29 cellular contexts compared by ENCODE assay signal in the genomic region with DNA sequence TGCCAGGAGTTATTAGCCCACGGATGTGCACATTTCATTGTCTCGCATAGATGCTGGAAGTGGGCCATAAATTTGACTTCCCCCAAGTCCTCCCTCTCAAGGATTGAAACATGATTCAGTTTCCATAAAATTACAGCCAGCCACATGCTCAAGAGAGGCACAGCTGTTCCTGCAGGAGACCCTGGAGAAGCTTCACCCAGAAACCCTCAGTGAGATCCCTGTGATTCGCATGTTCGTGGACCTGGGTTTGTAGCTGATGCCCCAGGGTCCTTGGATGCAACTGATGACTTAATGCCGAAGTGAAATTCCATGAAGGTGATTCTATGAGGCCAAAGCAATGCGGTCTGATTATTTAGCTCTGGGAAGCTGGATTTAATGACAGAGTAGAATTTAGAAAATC. TPM values are rescaled to one million over a fixed set of nuclear protein-coding genes. Genes with fewer than 3 reads are reported as not detected.
DNase-seq lines count a peak whose midpoint lies in the region; ATAC-seq, FAIRE-seq and TF ChIP-seq lines count a peak whose summit lies in the region.
"Had no signal": no experiment of that assay in that cellular context is flagged by ENCODE, and none has a peak within 500 bp of the region (broad histone marks: within the 10 kb centered on the region; RNA-seq: fewer than 3 reads in every experiment).

No MANE protein-coding gene starts in this region.

- no peak overlapping the region for H3K4me3 Mint-ChIP-seq in CD4-positive, alpha-beta memory T cell
- H3K4me3 Mint-ChIP-seq in neural progenitor cell = no peak overlapping the region
- H3K4me3 Mint-ChIP-seq: activated CD8-positive, alpha-beta T cell treated with anti-CD3 and anti-CD28 coated beads for 36 hours; CD8-positive, alpha-beta T cell; memory B cell; natural killer cell; stimulated activated naive CD8-positive, alpha-beta T cell treated with anti-CD3 and anti-CD28 coated beads, Interleukin-15, amount 100 ng/mL, for 72 hours had no signal

- ATAC-seq in A549 = peak; percentile 47 to 67; a peak in 3 of 6 replicates
- ATAC-seq: activated CD8-positive, alpha-beta T cell treated with anti-CD3 and anti-CD28 coated beads for 36 hours; activated naive CD4-positive, alpha-beta T cell treated with anti-CD3 and anti-CD28 coated beads, Interleukin-2, amount 50 U/mL, for 72 hours; body of pancreas; CD8-positive, alpha-beta T cell; foreskin keratinocyte; HepG2; natural killer cell; stimulated activated naive CD8-positive, alpha-beta T cell treated with anti-CD3 and anti-CD28 coated beads, Interleukin-15, amount 100 ng/mL, for 72 hours; upper lobe of right lung had no signal

- no peak for FAIRE-seq in A549 (lab: Jason Lieb, UNC)
- FAIRE-seq: HepG2, keratinocyte had no signal

- H3K9ac ChIP-seq in neural progenitor cell = no peak overlapping the region

- no peak overlapping the region for H3K27ac ChIP-seq in A549
- H3K27ac ChIP-seq in CD4-positive, alpha-beta memory T cell (ENCODE audit: low read depth, low read length) = no peak overlapping the region
- no peak overlapping the region for H3K27ac ChIP-seq in neural progenitor cell
- H3K27ac ChIP-seq: body of pancreas, foreskin keratinocyte, skin epidermis, upper lobe of right lung had no signal

- H3K4me3 ChIP-seq in A549 = no peak overlapping the region
- H3K4me3 ChIP-seq in fibroblast of the aortic adventitia (ENCODE audit: low read depth, low read length) = no peak overlapping the region
- no peak overlapping the region for H3K4me3 ChIP-seq in CD4-positive, alpha-beta memory T cell (ENCODE audit: low read length in 2 of 2)
- no peak overlapping the region for H3K4me3 ChIP-seq in neural progenitor cell
- H3K4me3 ChIP-seq: body of pancreas, skin epidermis, upper lobe of right lung had no signal

- CTCF ChIA-PET in A549 (lab: Yijun Ruan, JAX) = interaction anchor here (0.9 kb wide), 1 partner anchor 33 kb away, joined by 4 read pairs; no protein-coding TSS in a partner anchor
- CTCF ChIA-PET in CD4-positive, alpha-beta memory T cell (lab: Charles Lee; ENCODE audit: partially characterized antibody) = interaction anchor here (0.9 kb wide), 1 partner anchor 14 kb away, joined by 3 read pairs; no protein-coding TSS in a partner anchor

- WGBS in A549 (ENCODE audit: missing lambda C conversion rate) = 34% methylated on average over 6 of the region's 6 CpGs

- DNase-seq in A549 (ENCODE audit: low read depth in 1 of 2, low spot score in 1 of 2) = peak in 1 of 2 experiments; percentile 23
- peak; percentile 74 for DNase-seq in ELR (ENCODE audit: low read depth)
- DNase-seq in NCI-H2171 treated with DMSO at 0.1 percent for 48 hours (lab: John Stamatoyannopoulos, UW) = peak; percentile 55
- DNase-seq in fibroblast of the aortic adventitia (ENCODE audit: low read depth) = peak; percentile 5
- no peak for DNase-seq in CD4-positive, alpha-beta memory T cell
- no peak for DNase-seq in NCI-H2081 (lab: John Stamatoyannopoulos, UW)
- DNase-seq in OCI-M1 (lab: John Stamatoyannopoulos, UW) = no peak
- no peak for DNase-seq in neural progenitor cell (ENCODE audit: low spot score)
- DNase-seq: activated CD8-positive, alpha-beta T cell treated with anti-CD3 and anti-CD28 coated beads for 36 hours; activated T-cell treated with anti-CD3 and anti-CD28 coated beads, Interleukin-2, amount 50 U/mL, for 48 hours; body of pancreas; CD8-positive, alpha-beta T cell; GOT3; hippocampal formation; natural killer cell; NCI-H446; NK-92 treated with Interleukin-12 subunit alpha and Interleukin-12 subunit beta, amount 100 ng/mL, for 24 hours; posterior cingulate gyrus; RPMI8226; stimulated activated naive CD8-positive, alpha-beta T cell treated with anti-CD3 and anti-CD28 coated beads, Interleukin-15, amount 100 ng/mL, for 72 hours; T-helper 9 cell; upper lobe of right lung had no signal

- no peaks in the 10 kb centered on the region for H3K36me3 ChIP-seq in CD4-positive, alpha-beta memory T cell (ENCODE audit: insufficient read depth, low read length)
- no peaks in the 10 kb centered on the region for H3K36me3 ChIP-seq in neural progenitor cell
- H3K36me3 ChIP-seq: upper lobe of right lung had no signal

- H3K27me3 Mint-ChIP-seq in CD4-positive, alpha-beta memory T cell = no peaks in the 10 kb centered on the region
- no peaks in the 10 kb centered on the region for H3K27me3 Mint-ChIP-seq in neural progenitor cell (ENCODE audit: insufficient read depth, low read depth)
- H3K27me3 Mint-ChIP-seq: activated CD8-positive, alpha-beta T cell treated with anti-CD3 and anti-CD28 coated beads for 36 hours; memory B cell; stimulated activated naive CD8-positive, alpha-beta T cell treated with anti-CD3 and anti-CD28 coated beads, Interleukin-15, amount 100 ng/mL, for 72 hours had no signal

- POLR2A ChIA-PET in A549 (lab: Yijun Ruan, JAX) = no interaction called here
- POLR2A ChIA-PET in CD4-positive, alpha-beta memory T cell (lab: Charles Lee; ENCODE audit: partially characterized antibody) = no interaction called here

- TF ChIP-seq CTCF in A549 (IDR thresholded peaks at IDR 0.05) (no peak), fibroblast of the aortic adventitia (IDR thresholded peaks at IDR 0.05; ENCODE audit: insufficient read depth, low read length) (no peak), neural progenitor cell (IDR thresholded peaks at IDR 0.05) (no peak)

- H3K9me3 ChIP-seq in A549 (no peaks in the 10 kb centered on the region), neural progenitor cell (ENCODE audit: low read depth) (no peaks in the 10 kb centered on the region)
- no peaks in the 10 kb centered on the region for H3K9me3 ChIP-seq in CD4-positive, alpha-beta memory T cell (ENCODE audit: control insufficient read depth in 1 of 2, low read length in 2 of 2)
- H3K9me3 ChIP-seq: body of pancreas, upper lobe of right lung had no signal

- H3K4me1 ChIP-seq in A549 = peaks cover 1% of the 10 kb centered on the region; the same call in 1 of the 3 replicates
- no peaks in the 10 kb centered on the region for H3K4me1 ChIP-seq in CD4-positive, alpha-beta memory T cell (ENCODE audit: insufficient read depth, low read length)
- no peaks in the 10 kb centered on the region for H3K4me1 ChIP-seq in neural progenitor cell
- H3K4me1 ChIP-seq: body of pancreas, foreskin keratinocyte, upper lobe of right lung had no signal

- TF ChIP-seq EP300 in A549 (IDR thresholded peaks at IDR 0.05) = no peak

- H3K4me1 Mint-ChIP-seq in CD4-positive, alpha-beta memory T cell = peaks cover 0 to 1% (median 0%) of the 10 kb centered on the region in 4 donors
- peaks cover 2% of the 10 kb centered on the region for H3K4me1 Mint-ChIP-seq in neural progenitor cell
- H3K4me1 Mint-ChIP-seq: memory B cell; natural killer cell; stimulated activated naive CD8-positive, alpha-beta T cell treated with anti-CD3 and anti-CD28 coated beads, Interleukin-15, amount 100 ng/mL, for 72 hours had no signal

- H4K20me1 ChIP-seq in neural progenitor cell (ENCODE audit: low read depth) = no peaks in the 10 kb centered on the region

- H3K27me3 ChIP-seq in CD4-positive, alpha-beta memory T cell (ENCODE audit: insufficient read depth, low read length) = no peaks in the 10 kb centered on the region
- no peaks in the 10 kb centered on the region for H3K27me3 ChIP-seq in neural progenitor cell
- H3K27me3 ChIP-seq: body of pancreas, foreskin keratinocyte, upper lobe of right lung had no signal

- no peaks in the 10 kb centered on the region for H3K36me3 Mint-ChIP-seq in CD4-positive, alpha-beta memory T cell
- no peaks in the 10 kb centered on the region for H3K36me3 Mint-ChIP-seq in neural progenitor cell
- H3K36me3 Mint-ChIP-seq: activated naive CD4-positive, alpha-beta T cell treated with anti-CD3 and anti-CD28 coated beads, Interleukin-2, amount 50 U/mL, for 72 hours; CD8-positive, alpha-beta T cell; natural killer cell had no signal

- intact Hi-C loops in CD4-positive, alpha-beta memory T cell (cut with micrococcal nuclease) = no loop called here

- no peak for TF ChIP-seq RAD21 in A549 (conservative IDR thresholded peaks at IDR 0.05 in 1 of 2, IDR thresholded peaks at IDR 0.05 in 1 of 2)

- H3F3A ChIP-seq in neural progenitor cell (ENCODE audit: low read depth) = no peaks in the 10 kb centered on the region

- H3K9me3 Mint-ChIP-seq in CD4-positive, alpha-beta memory T cell = no peaks in the 10 kb centered on the region
- no peaks in the 10 kb centered on the region for H3K9me3 Mint-ChIP-seq in neural progenitor cell
- H3K9me3 Mint-ChIP-seq: activated CD8-positive, alpha-beta T cell treated with anti-CD3 and anti-CD28 coated beads for 36 hours; activated naive CD4-positive, alpha-beta T cell treated with anti-CD3 and anti-CD28 coated beads, Interleukin-2, amount 50 U/mL, for 72 hours; CD8-positive, alpha-beta T cell; memory B cell; natural killer cell; stimulated activated naive CD8-positive, alpha-beta T cell treated with anti-CD3 and anti-CD28 coated beads, Interleukin-15, amount 100 ng/mL, for 72 hours had no signal

- H2AFZ ChIP-seq in neural progenitor cell (replicated peaks) = no peak overlapping the region

- no peak for TF ChIP-seq POLR2A in A549 (IDR thresholded peaks at IDR 0.05; ENCODE audit: low read length)

- no peak overlapping the region for H3K27ac Mint-ChIP-seq in CD4-positive, alpha-beta memory T cell
- H3K27ac Mint-ChIP-seq in neural progenitor cell = no peak overlapping the region
- H3K27ac Mint-ChIP-seq: activated CD8-positive, alpha-beta T cell treated with anti-CD3 and anti-CD28 coated beads for 36 hours; activated naive CD4-positive, alpha-beta T cell treated with anti-CD3 and anti-CD28 coated beads, Interleukin-2, amount 50 U/mL, for 72 hours; CD8-positive, alpha-beta T cell; memory B cell; natural killer cell had no signal

- no peaks in the 10 kb centered on the region for H3K79me2 ChIP-seq in neural progenitor cell (ENCODE audit: low read depth)

- H3K4me2 ChIP-seq in A549 (no peak overlapping the region), neural progenitor cell (no peak overlapping the region)

TF ChIP-seq in A549, 52 proteins besides CTCF, POLR2A, EP300 and RAD21:
- no peak for TF ChIP-seq CHD4 (IDR thresholded peaks at IDR 0.05; ENCODE audit: borderline replicate concordance)
- TF ChIP-seq FOXS1 (CRISPR knock-in tag; IDR thresholded peaks at IDR 0.05) = no peak
- no peak for TF ChIP-seq SREBF2 (IDR thresholded peaks at IDR 0.05)

RNA-seq across cellular contexts. Expression of a gene that starts 24.7 kb away (rescaled TPM):
- polyA plus RNA-seq in A549 (2011; rRNA removed) = 0.07 TPM in 1 of 2 replicates, not detected in the other
- 0.03 and 0.10 TPM in 2 replicates for polyA plus RNA-seq in A549 (2012; cell fraction: cytosol; rRNA removed)
- polyA plus RNA-seq in A549 (2012; cell fraction: nucleus; rRNA removed) = 0.13 and 0.28 TPM in 2 replicates
- polyA plus RNA-seq in A549 (2017; fragmentation: RNase III; extraction: RNeasy Plus Mini Kit Qiagen cat#74134 plus additional on column Dnase treatment) = not detected in 3 replicates
- polyA minus RNA-seq in A549 (2011; rRNA and poly(A)+ RNA removed) = not detected in 2 replicates
- not detected in 2 replicates for total RNA-seq in fibroblast of the aortic adventitia (ENCODE audit: low replicate concordance)
- not detected for total RNA-seq in CD4-positive, alpha-beta memory T cell
- not detected for polyA plus RNA-seq in CD4-positive, alpha-beta memory T cell
- not detected in 2 replicates for total RNA-seq in neural progenitor cell (ENCODE audit: low replicate concordance)
- total RNA-seq: activated CD8-positive, alpha-beta T cell treated with anti-CD3 and anti-CD28 coated beads for 36 hours; activated naive CD4-positive, alpha-beta T cell treated with anti-CD3 and anti-CD28 coated beads, Interleukin-2, amount 50 U/mL, for 72 hours; foreskin keratinocyte; MCF 10A; upper lobe of right lung had no signal
- polyA plus RNA-seq: foreskin keratinocyte, keratinocyte had no signal

Comparison
In these comparisons a context has a peak if more than half of its experiments do, and no peak if none do; other contexts are left out.
1. DNase-seq: peak in ELR (single experiment), NCI-H2171 treated with DMSO at 0.1 percent for 48 hours (single experiment) and fibroblast of the aortic adventitia (single experiment); none in CD4-positive, alpha-beta memory T cell (0 of 5), NCI-H2081 (0 of 2), OCI-M1 (single experiment) and neural progenitor cell (single experiment).